In genomic region chr16:24070851-24071250, GRCh38 we compare ENCODE assay signal across 1 cellular context.
TF ChIP-seq lines count a peak whose summit lies in the region.

No MANE protein-coding gene starts in this region.

TF ChIP-seq in GM23338, 12 proteins besides CTCF, POLR2A, EP300 and RAD21 (continued from another document):
- no peak for TF ChIP-seq ZNF462 (CRISPR knock-in tag; IDR thresholded peaks at IDR 0.05)
